In genomic region chr15:57060799-57061198, GRCh38 we compare ENCODE assay signal across 12 cellular contexts.
A peak's percentile ranks its signal among the peaks of the same experiment; 100 is the strongest.
DNase-seq lines count a peak whose midpoint lies in the region; ATAC-seq, FAIRE-seq and TF ChIP-seq lines count a peak whose summit lies in the region.
"Had no signal": no experiment of that assay in that cellular context is flagged by ENCODE, and none has a peak within 500 bp of the region (broad histone marks: within the 10 kb centered on the region; RNA-seq: fewer than 3 reads in every experiment).

No MANE protein-coding gene starts in this region.

- 53 to 56% methylated on average over 2 of the region's 2 CpGs for WGBS in pancreas, 2 donors

- no peaks in the 10 kb centered on the region for H3K36me3 ChIP-seq in breast epithelium
- no peaks in the 10 kb centered on the region for H3K36me3 ChIP-seq in pancreas

- H3K27ac Mint-ChIP-seq in MCF 10A (ENCODE audit: low read depth, unreplicated experiment), result no peak overlapping the region
- H3K27ac Mint-ChIP-seq: activated T-cell treated with anti-CD3 and anti-CD28 coated beads, Interleukin-2, amount 50 U/mL, for 24 hours had no signal

- peak; percentile 31 for DNase-seq in MCF 10A (ENCODE audit: unreplicated experiment)
- no peak for DNase-seq in breast epithelium (ENCODE audit: low spot score in 2 of 2)
- DNase-seq in amniotic epithelial cell (ENCODE audit: low read depth), result peak; percentile 34
- peak; percentile 60 for DNase-seq in glomerular endothelial cell (ENCODE audit: extremely low read depth, low read depth, low spot score)
- DNase-seq in pancreas, result no peak
- no peak for DNase-seq in NCI-H2029 treated with DMSO at 0.1 percent for 48 hours (lab: John Stamatoyannopoulos, UW)
- DNase-seq in NCI-H748 treated with DMSO at 0.1 percent for 48 hours (lab: John Stamatoyannopoulos, UW), result no peak
- DNase-seq: activated T-cell treated with anti-CD3 and anti-CD28 coated beads, Interleukin-2, amount 50 U/mL, for 24 hours; NCI-H1048; psoas muscle had no signal

- no peak for TF ChIP-seq POLR2A in breast epithelium (IDR thresholded peaks at IDR 0.05)

- ATAC-seq in pancreas (no peak), HG03097 (IDR thresholded peaks at IDR 0.05; ENCODE audit: low FRiP score, unreplicated experiment) (no peak)
- ATAC-seq: psoas muscle had no signal

- TF ChIP-seq CTCF in MCF 10A (IDR thresholded peaks at IDR 0.05; ENCODE audit: unreplicated experiment) (no peak), breast epithelium (IDR thresholded peaks at IDR 0.05) (no peak), pancreas (IDR thresholded peaks at IDR 0.05) (no peak)

- H3K27me3 Mint-ChIP-seq in MCF 10A (ENCODE audit: insufficient read depth, unreplicated experiment), result no peaks in the 10 kb centered on the region
- H3K27me3 Mint-ChIP-seq: activated T-cell treated with anti-CD3 and anti-CD28 coated beads, Interleukin-2, amount 50 U/mL, for 24 hours had no signal

- H3K4me3 Mint-ChIP-seq in MCF 10A (ENCODE audit: unreplicated experiment), result no peak overlapping the region
- H3K4me3 Mint-ChIP-seq: activated T-cell treated with anti-CD3 and anti-CD28 coated beads, Interleukin-2, amount 50 U/mL, for 24 hours had no signal

- intact Hi-C loops in MCF 10A (cut with micrococcal nuclease), result no loop called here
- intact Hi-C loops in breast epithelium (cut with DNase I; ENCODE audit: low total_unique reads), result no loop called here
- intact Hi-C loops in pancreas (cut with DNase I), result no loop called here

- peaks cover 0 to 8% of the 10 kb centered on the region in 2 donors for H3K4me1 ChIP-seq in breast epithelium
- H3K4me1 ChIP-seq in pancreas, result peaks cover 0 to 6% (median 0%) of the 10 kb centered on the region in 3 donors

- no peaks in the 10 kb centered on the region for H3K9me3 ChIP-seq in breast epithelium
- H3K9me3 ChIP-seq in pancreas, result no peaks in the 10 kb centered on the region
- H3K9me3 ChIP-seq: psoas muscle had no signal

- no peaks in the 10 kb centered on the region for H3K9me3 Mint-ChIP-seq in MCF 10A (ENCODE audit: unreplicated experiment)
- H3K9me3 Mint-ChIP-seq: activated T-cell treated with anti-CD3 and anti-CD28 coated beads, Interleukin-2, amount 50 U/mL, for 24 hours had no signal

- no TSS peak for BruUV-seq in MCF 10A (replicated peaks; lab: Mats Ljungman, UMichigan)

- peaks cover 32% of the 10 kb centered on the region for H3K4me1 Mint-ChIP-seq in MCF 10A (ENCODE audit: insufficient read depth, unreplicated experiment)

- POLR2A ChIA-PET in MCF 10A (lab: Yijun Ruan, JAX), result interaction anchor here (0.8 to 1.2 kb wide), 2 partner anchors 14 to 37 kb away, joined by 3 to 4 read pairs; no protein-coding TSS in a partner anchor

- CTCF ChIA-PET in MCF 10A (lab: Yijun Ruan, JAX), result interaction anchor here (0.8 to 1.4 kb wide), 3 partner anchors 31 to 153 kb away, joined by 4 to 5 read pairs (median 4); no protein-coding TSS in a partner anchor

- no peak overlapping the region for H3K27ac ChIP-seq in breast epithelium
- no peak overlapping the region for H3K27ac ChIP-seq in pancreas
- H3K27ac ChIP-seq: psoas muscle had no signal

- no peak for FAIRE-seq in pancreas (lab: Jason Lieb, UNC)
- FAIRE-seq: A204.1 had no signal

- H3K4me3 ChIP-seq in breast epithelium, result no peak overlapping the region
- H3K4me3 ChIP-seq in pancreas, result no peak overlapping the region
- H3K4me3 ChIP-seq: psoas muscle had no signal

- no peaks in the 10 kb centered on the region for H3K27me3 ChIP-seq in breast epithelium
- H3K27me3 ChIP-seq in pancreas, result no peaks in the 10 kb centered on the region

- H3K36me3 Mint-ChIP-seq in MCF 10A (ENCODE audit: insufficient read depth, unreplicated experiment), result peaks cover 5% of the 10 kb centered on the region

Comparison
In these comparisons a context has a peak if more than half of its experiments do, and no peak if none do; other contexts are left out.
1. DNase-seq: peak in MCF 10A (single experiment), amniotic epithelial cell (single experiment) and glomerular endothelial cell (single experiment); none in breast epithelium (0 of 2), pancreas (0 of 6), NCI-H2029 treated with DMSO at 0.1 percent for 48 hours (single experiment) and NCI-H748 treated with DMSO at 0.1 percent for 48 hours (single experiment).